ENCODE assay signal across 1 cellular context in genomic region chr18:37476182-37476581, GRCh38.
A peak's percentile ranks its signal among the peaks of the same experiment; 100 is the strongest.
TF ChIP-seq lines count a peak whose summit lies in the region.

No MANE protein-coding gene starts in this region.

TF ChIP-seq in IMR-90, 13 proteins besides CTCF, POLR2A, EP300 and RAD21 (continued from another document):
- TF ChIP-seq USF2 (IDR thresholded peaks at IDR 0.05; ENCODE audit: low read depth, low read length) (no peak), SMC3 (IDR thresholded peaks at IDR 0.05; ENCODE audit: low read depth, low read length) (peak; percentile 80)
